18 cellular contexts compared by ENCODE assay signal in the genomic region with DNA sequence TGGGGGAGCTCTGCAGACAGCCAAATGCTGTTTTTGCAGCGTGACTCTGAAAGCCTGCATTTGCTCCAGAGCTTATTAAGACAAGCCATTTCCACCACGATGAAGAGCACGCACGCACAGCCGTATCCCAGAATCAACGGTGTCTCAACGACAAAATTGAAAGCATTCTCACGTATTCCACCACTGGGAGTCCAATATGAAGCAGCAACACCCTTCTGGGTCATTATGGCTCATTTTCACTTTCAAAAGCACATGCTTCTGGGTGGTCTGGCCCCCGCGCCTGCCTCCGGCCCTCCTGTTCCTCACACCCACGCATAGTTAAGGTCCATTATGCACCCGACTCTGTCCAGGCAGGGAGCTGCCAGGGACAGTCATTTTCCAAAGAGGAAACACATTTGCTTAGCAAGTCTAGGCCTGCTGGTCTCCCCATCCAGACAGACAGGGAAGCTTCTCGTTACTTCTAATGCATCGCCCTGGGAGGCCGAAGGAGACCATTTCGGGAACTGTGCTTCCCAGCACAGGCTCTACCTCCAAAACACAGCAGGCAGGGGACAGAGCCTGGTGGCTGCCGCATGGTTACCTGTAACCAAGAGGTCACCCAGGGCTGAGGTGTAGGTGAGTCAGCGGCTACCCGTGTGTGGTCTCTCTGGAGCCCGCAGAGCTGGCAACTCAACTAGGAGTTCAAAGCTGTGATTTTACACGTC.
DNase-seq lines count a peak whose midpoint lies in the region; ATAC-seq and TF ChIP-seq lines count a peak whose summit lies in the region.
"Had no signal": no experiment of that assay in that cellular context is flagged by ENCODE, and none has a peak within 500 bp of the region (broad histone marks: within the 10 kb centered on the region; RNA-seq: fewer than 3 reads in every experiment).

No MANE protein-coding gene starts in this region.

- intact Hi-C loops in mammary epithelial cell (cut with micrococcal nuclease), result no loop called here
- intact Hi-C loops in sciatic nerve (cut with DNase I), result no loop called here

- dilution Hi-C loops in mammary epithelial cell (cut with HindIII; ENCODE audit: low sequenced_read_pairs), result loop anchor here (5.0 kb wide), 2 partner anchors 37 to 77 kb away; no protein-coding TSS in a partner anchor

- no peaks in the 10 kb centered on the region for H3K9me3 Mint-ChIP-seq in T-helper 2 cell treated with Interferon-gamma antibody and Interleukin-4, amounts not matched to agents 5 μg/mL and 100 μg/mL, for 36 hours
- H3K9me3 Mint-ChIP-seq: activated CD4-positive, alpha-beta memory T cell treated with anti-CD3 and anti-CD28 coated beads, Interleukin-2, amount 10 ng/mL, durations not matched to agents 7 days and 5 days; activated naive CD8-positive, alpha-beta T cell treated with anti-CD3 and anti-CD28 coated beads, Interleukin-2, amount 50 U/mL, for 24 hours had no signal

- BruUV-seq in mammary epithelial cell (replicated peaks; lab: Mats Ljungman, UMichigan), result no TSS peak

- CTCF ChIA-PET in mammary epithelial cell (lab: Charles Lee; ENCODE audit: low non-redundant PET), result interaction anchor here (0.6 kb wide), 1 partner anchor 88 kb away, joined by 3 read pairs; no protein-coding TSS in a partner anchor

- no peak for TF ChIP-seq EP300 in gastroesophageal sphincter (IDR thresholded peaks at IDR 0.05)

- TF ChIP-seq CTCF in AG10803 (conservative IDR thresholded peaks at IDR 0.05; ENCODE audit: low read length), result no peak
- TF ChIP-seq CTCF in mammary epithelial cell (conservative IDR thresholded peaks at IDR 0.05 in 1 of 2, IDR thresholded peaks at IDR 0.05 in 1 of 2; ENCODE audit: extremely low read depth in 1 of 2, insufficient read depth in 1 of 2, low read depth in 1 of 2, low read length in 2 of 2), result no peak
- no peak for TF ChIP-seq CTCF in WERI-Rb-1 (IDR thresholded peaks at IDR 0.05; ENCODE audit: low read depth, low read length)
- no peak for TF ChIP-seq CTCF in gastroesophageal sphincter (IDR thresholded peaks at IDR 0.05)

- TF ChIP-seq POLR2A in gastroesophageal sphincter (IDR thresholded peaks at IDR 0.05), result no peak

- H3K9me3 ChIP-seq in mammary epithelial cell (replicated peaks; ENCODE audit: insufficient read depth, low read length), result no peaks in the 10 kb centered on the region
- H3K9me3 ChIP-seq in WERI-Rb-1 (ENCODE audit: severe bottlenecking), result no peaks in the 10 kb centered on the region
- no peaks in the 10 kb centered on the region for H3K9me3 ChIP-seq in gastroesophageal sphincter

- DNase-seq in AG10803 (ENCODE audit: low read depth), result peak; percentile 3
- DNase-seq in mammary epithelial cell, result peak; percentile 74
- peak; percentile 47 for DNase-seq in islet precursor cell
- peak; percentile 36 for DNase-seq in sciatic nerve (ENCODE audit: low spot score)
- DNase-seq in WERI-Rb-1, result no peak
- no peak for DNase-seq in T-helper 2 cell treated with Interferon-gamma antibody and Interleukin-4, amounts not matched to agents 5 μg/mL and 100 μg/mL, for 36 hours (ENCODE audit: low spot score)
- DNase-seq: activated CD4-positive, alpha-beta memory T cell treated with anti-CD3 and anti-CD28 coated beads, Interleukin-2, amount 10 ng/mL, durations not matched to agents 7 days and 5 days; activated naive CD8-positive, alpha-beta T cell treated with anti-CD3 and anti-CD28 coated beads, Interleukin-2, amount 50 U/mL, for 24 hours; activated T-cell treated with anti-CD3 and anti-CD28 coated beads, Interleukin-2, amount 50 U/mL, for 48 hours; caudate nucleus; NCI-H1092 treated with DMSO at 0.1 percent for 48 hours; NCI-H2171; NCI-H748 treated with DMSO at 0.1 percent for 48 hours; occipital lobe had no signal

- H3K9ac ChIP-seq in mammary epithelial cell (ENCODE audit: insufficient read depth, low read length), result no peak overlapping the region
- H3K9ac ChIP-seq: KMS-11 had no signal

- peaks cover 28% of the 10 kb centered on the region for H3K4me1 ChIP-seq in mammary epithelial cell (ENCODE audit: insufficient read depth, low read length)
- peaks cover 0 to 15% (median 0%) of the 10 kb centered on the region in 3 donors for H3K4me1 ChIP-seq in gastroesophageal sphincter

- ATAC-seq in sciatic nerve, result peak; percentile 43
- no peak for ATAC-seq in gastroesophageal sphincter
- ATAC-seq in HG02870 (IDR thresholded peaks at IDR 0.05; ENCODE audit: unreplicated experiment), result no peak
- ATAC-seq: activated naive CD8-positive, alpha-beta T cell treated with anti-CD3 and anti-CD28 coated beads, Interleukin-2, amount 50 U/mL, for 24 hours had no signal

- H3K36me3 Mint-ChIP-seq in T-helper 2 cell treated with Interferon-gamma antibody and Interleukin-4, amounts not matched to agents 5 μg/mL and 100 μg/mL, for 36 hours (ENCODE audit: low read depth), result no peaks in the 10 kb centered on the region

- no peak overlapping the region for H3K4me3 ChIP-seq in AG10803 (ENCODE audit: low read length)
- H3K4me3 ChIP-seq in mammary epithelial cell (replicated peaks in 1 of 3; ENCODE audit: insufficient read depth in 1 of 3, low read depth in 2 of 3, low read length in 3 of 3), result no peak overlapping the region
- H3K4me3 ChIP-seq in WERI-Rb-1 (ENCODE audit: low read depth, low read length), result no peak overlapping the region
- H3K4me3 ChIP-seq in gastroesophageal sphincter, result peak overlapping the region in 1 of 2 donors; percentile 6
- H3K4me3 ChIP-seq: Peyer's patch had no signal

- H3K27me3 Mint-ChIP-seq in T-helper 2 cell treated with Interferon-gamma antibody and Interleukin-4, amounts not matched to agents 5 μg/mL and 100 μg/mL, for 36 hours (ENCODE audit: low read depth), result no peaks in the 10 kb centered on the region
- H3K27me3 Mint-ChIP-seq: activated CD4-positive, alpha-beta memory T cell treated with anti-CD3 and anti-CD28 coated beads, Interleukin-2, amount 10 ng/mL, durations not matched to agents 7 days and 5 days had no signal

- H3K4me1 Mint-ChIP-seq in T-helper 2 cell treated with Interferon-gamma antibody and Interleukin-4, amounts not matched to agents 5 μg/mL and 100 μg/mL, for 36 hours (ENCODE audit: low read depth), result no peaks in the 10 kb centered on the region
- H3K4me1 Mint-ChIP-seq: activated CD4-positive, alpha-beta memory T cell treated with anti-CD3 and anti-CD28 coated beads, Interleukin-2, amount 10 ng/mL, durations not matched to agents 7 days and 5 days; activated naive CD8-positive, alpha-beta T cell treated with anti-CD3 and anti-CD28 coated beads, Interleukin-2, amount 50 U/mL, for 24 hours had no signal

- H3K27ac ChIP-seq in mammary epithelial cell (ENCODE audit: insufficient read depth, low read depth, low read length) (no peak overlapping the region), WERI-Rb-1 (no peak overlapping the region), gastroesophageal sphincter (no peak overlapping the region)
- H3K27ac ChIP-seq: KMS-11 had no signal

- no peak overlapping the region for H3K27ac Mint-ChIP-seq in T-helper 2 cell treated with Interferon-gamma antibody and Interleukin-4, amounts not matched to agents 5 μg/mL and 100 μg/mL, for 36 hours
- H3K27ac Mint-ChIP-seq: activated CD4-positive, alpha-beta memory T cell treated with anti-CD3 and anti-CD28 coated beads, Interleukin-2, amount 10 ng/mL, durations not matched to agents 7 days and 5 days; activated naive CD8-positive, alpha-beta T cell treated with anti-CD3 and anti-CD28 coated beads, Interleukin-2, amount 50 U/mL, for 24 hours had no signal

- peak overlapping the region; percentile 38 for H3K4me2 ChIP-seq in mammary epithelial cell (ENCODE audit: insufficient read depth, low read depth, low read length)
- H3K4me2 ChIP-seq: KMS-11 had no signal

- no peaks in the 10 kb centered on the region for H3K36me3 ChIP-seq in mammary epithelial cell (ENCODE audit: insufficient read depth, low read length)
- no peaks in the 10 kb centered on the region for H3K36me3 ChIP-seq in WERI-Rb-1
- no peaks in the 10 kb centered on the region for H3K36me3 ChIP-seq in gastroesophageal sphincter
- H3K36me3 ChIP-seq: Peyer's patch had no signal

- no peaks in the 10 kb centered on the region for H3K27me3 ChIP-seq in mammary epithelial cell (ENCODE audit: insufficient read depth, low read length)
- H3K27me3 ChIP-seq in WERI-Rb-1 (ENCODE audit: insufficient read depth, low read depth, severe bottlenecking), result no peaks in the 10 kb centered on the region
- H3K27me3 ChIP-seq in gastroesophageal sphincter, result peaks cover 44% of the 10 kb centered on the region
- H3K27me3 ChIP-seq: Peyer's patch had no signal

- in situ Hi-C loops in mammary epithelial cell (cut with MboI; ENCODE audit: low sequenced_read_pairs in 2 of 2), result no loop called here

- no peaks in the 10 kb centered on the region for H4K20me1 ChIP-seq in mammary epithelial cell (ENCODE audit: insufficient read depth, low read length)

- no peak overlapping the region for H3K4me3 Mint-ChIP-seq in T-helper 2 cell treated with Interferon-gamma antibody and Interleukin-4, amounts not matched to agents 5 μg/mL and 100 μg/mL, for 36 hours
- H3K4me3 Mint-ChIP-seq: activated CD4-positive, alpha-beta memory T cell treated with anti-CD3 and anti-CD28 coated beads, Interleukin-2, amount 10 ng/mL, durations not matched to agents 7 days and 5 days; activated naive CD8-positive, alpha-beta T cell treated with anti-CD3 and anti-CD28 coated beads, Interleukin-2, amount 50 U/mL, for 24 hours had no signal

- H2AFZ ChIP-seq in mammary epithelial cell (ENCODE audit: low read depth, low read length), result peak overlapping the region; percentile 80

- 16% methylated on average over 19 of the region's 22 CpGs for WGBS in mammary epithelial cell (ENCODE audit: low coverage, missing lambda C conversion rate)
- 28 to 29% methylated on average over 2 to 8 of the region's 22 CpGs for WGBS in gastroesophageal sphincter (ENCODE audit: low coverage in 1 of 2), 2 donors

- no peaks in the 10 kb centered on the region for H3K79me2 ChIP-seq in mammary epithelial cell (ENCODE audit: insufficient read depth, low read length)

Comparison
In these comparisons a context has a peak if more than half of its experiments do, and no peak if none do; other contexts are left out.
1. DNase-seq: peak in AG10803 (single experiment), mammary epithelial cell (single experiment), islet precursor cell (single experiment) and sciatic nerve (single experiment); none in WERI-Rb-1 (single experiment) and T-helper 2 cell treated with Interferon-gamma antibody and Interleukin-4, amounts not matched to agents 5 μg/mL and 100 μg/mL, for 36 hours (single experiment).